26 cellular contexts compared by ENCODE assay signal in the genomic region with DNA sequence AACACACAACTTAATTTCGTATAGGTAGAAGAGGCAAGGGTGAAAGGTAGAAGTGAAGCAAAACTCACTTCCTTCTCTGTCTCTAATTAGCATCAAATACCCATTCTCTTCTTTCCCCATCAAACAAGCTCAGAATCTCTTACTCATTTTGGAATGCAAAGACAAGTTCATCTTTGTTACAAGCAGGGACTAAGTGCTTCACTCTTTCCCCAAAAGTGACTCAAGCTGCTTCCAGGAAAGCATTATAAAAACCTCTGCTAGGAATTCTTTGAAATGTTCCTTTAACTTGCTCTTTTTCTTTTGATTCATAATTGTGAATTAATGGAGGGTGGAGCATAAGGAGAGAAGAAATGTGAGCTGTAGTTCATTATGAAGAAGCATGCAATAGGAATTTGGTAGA.
DNase-seq lines count a peak whose midpoint lies in the region; ATAC-seq, FAIRE-seq and TF ChIP-seq lines count a peak whose summit lies in the region.
"Had no signal": no experiment of that assay in that cellular context is flagged by ENCODE, and none has a peak within 500 bp of the region (broad histone marks: within the 10 kb centered on the region; RNA-seq: fewer than 3 reads in every experiment).

No MANE protein-coding gene starts in this region.

- H3K36me3 Mint-ChIP-seq in astrocyte (ENCODE audit: low read depth, unreplicated experiment): peaks cover 9% of the 10 kb centered on the region

- TF ChIP-seq CTCF in astrocyte (IDR thresholded peaks at IDR 0.05; ENCODE audit: insufficient read depth, low read depth, low read length): no peak
- TF ChIP-seq CTCF in fibroblast of the aortic adventitia (IDR thresholded peaks at IDR 0.05; ENCODE audit: insufficient read depth, low read length): no peak
- TF ChIP-seq CTCF in hepatocyte (IDR thresholded peaks at IDR 0.05; ENCODE audit: poor library complexity): no peak

- H3K9ac ChIP-seq in SK-N-MC (ENCODE audit: insufficient read length) (no peak overlapping the region), astrocyte (ENCODE audit: low read length) (no peak overlapping the region)
- H3K9ac ChIP-seq: BLaER1 treated with 17β-estradiol and CSF1 and Interleukin-3, amounts not matched to agents 10 nM and 100 nM had no signal

- no peak overlapping the region for H3K4me2 ChIP-seq in astrocyte (ENCODE audit: low read length)
- no peak overlapping the region for H3K4me2 ChIP-seq in hepatocyte
- H3K4me2 ChIP-seq: A549; BLaER1 treated with 17β-estradiol and CSF1 and Interleukin-3, amounts not matched to agents 10 nM and 100 nM; PC-9 had no signal

- H3K27ac ChIP-seq in SK-N-MC (peak overlapping the region; percentile 23; the same call in 1 of the 2 replicates), astrocyte (ENCODE audit: low read depth, low read length) (no peak overlapping the region), hepatocyte (no peak overlapping the region)
- H3K27ac ChIP-seq: A549; BLaER1 treated with 17β-estradiol and CSF1 and Interleukin-3, amounts not matched to agents 10 nM and 100 nM; PC-9; SJCRH30 had no signal

- no peaks in the 10 kb centered on the region for H3K4me1 ChIP-seq in astrocyte (ENCODE audit: insufficient read depth, low read length)
- peaks cover 5% of the 10 kb centered on the region for H3K4me1 ChIP-seq in hepatocyte (ENCODE audit: insufficient read depth)
- H3K4me1 ChIP-seq: A549; BLaER1 treated with 17β-estradiol and CSF1 and Interleukin-3, amounts not matched to agents 10 nM and 100 nM; HAP-1; SJCRH30 had no signal

- H3K4me1 Mint-ChIP-seq in astrocyte (ENCODE audit: low read depth, unreplicated experiment): no peaks in the 10 kb centered on the region

- H3K79me2 ChIP-seq in astrocyte (ENCODE audit: insufficient read depth, low read length): no peaks in the 10 kb centered on the region
- no peaks in the 10 kb centered on the region for H3K79me2 ChIP-seq in hepatocyte

- no peak for DNase-seq in SK-N-MC (ENCODE audit: low read depth, low spot score)
- peak; percentile 64 for DNase-seq in astrocyte (ENCODE audit: low read depth)
- peak; percentile 2 for DNase-seq in fibroblast of the aortic adventitia (ENCODE audit: low read depth)
- DNase-seq in stromal cell of bone marrow (ENCODE audit: low read depth): peak; percentile 25
- DNase-seq in hepatocyte (ENCODE audit: low spot score): no peak
- DNase-seq in left lobe of liver (ENCODE audit: low spot score): no peak
- no peak for DNase-seq in T1000 (lab: John Stamatoyannopoulos, UW)
- DNase-seq: AML-193; CD4-positive, alpha-beta T cell; COR-L47; DMS53; GOT3; HFFc6; IMR-90; KG1; MG63; NCI-H2029; NCI-H446 treated with DMSO at 0.1 percent for 48 hours; NCI-H526; NCI-H82; SJCRH30 had no signal

- no peak for FAIRE-seq in astrocyte (lab: Jason Lieb, UNC)
- FAIRE-seq: A549 had no signal

- H3K4me3 ChIP-seq in SK-N-MC (no peak overlapping the region), astrocyte (ENCODE audit: insufficient read depth, low read depth, low read length) (no peak overlapping the region), fibroblast of the aortic adventitia (ENCODE audit: low read depth, low read length) (no peak overlapping the region), hepatocyte (no peak overlapping the region)
- H3K4me3 ChIP-seq: A549; BLaER1 treated with 17β-estradiol and CSF1 and Interleukin-3, amounts not matched to agents 10 nM and 100 nM; HAP-1; MG63; PC-9; SJCRH30 had no signal

- no peak overlapping the region for H3K27ac Mint-ChIP-seq in astrocyte (ENCODE audit: unreplicated experiment)
- H3K27ac Mint-ChIP-seq: CD4-positive, alpha-beta T cell; HFFc6 had no signal

- no peak overlapping the region for H3K4me3 Mint-ChIP-seq in astrocyte (ENCODE audit: unreplicated experiment)
- H3K4me3 Mint-ChIP-seq: CD4-positive, alpha-beta T cell; HFFc6 had no signal

- no peaks in the 10 kb centered on the region for H3K9me3 Mint-ChIP-seq in astrocyte (ENCODE audit: unreplicated experiment)
- H3K9me3 Mint-ChIP-seq: CD4-positive, alpha-beta T cell; HFFc6 had no signal

- 92% methylated on average over 1 of the region's 1 CpG for WGBS in hepatocyte (ENCODE audit: low lambda C conversion rate, missing lambda C conversion rate)

- no peaks in the 10 kb centered on the region for H3K9me2 ChIP-seq in hepatocyte (replicated peaks; ENCODE audit: insufficient read depth)

- H3K9me3 ChIP-seq in SK-N-MC (ENCODE audit: low read depth, low read length) (no peaks in the 10 kb centered on the region), astrocyte (ENCODE audit: insufficient read depth, low read depth, low read length) (no peaks in the 10 kb centered on the region), hepatocyte (ENCODE audit: low read depth) (no peaks in the 10 kb centered on the region)
- H3K9me3 ChIP-seq: A549, HAP-1, MG63, SJCRH30 had no signal

- no peaks in the 10 kb centered on the region for H3K27me3 Mint-ChIP-seq in astrocyte (ENCODE audit: low read depth, unreplicated experiment)
- H3K27me3 Mint-ChIP-seq: CD4-positive, alpha-beta T cell had no signal

- H3K36me3 ChIP-seq in SK-N-MC (ENCODE audit: insufficient read depth, low read length): peaks cover 99% of the 10 kb centered on the region
- no peaks in the 10 kb centered on the region for H3K36me3 ChIP-seq in astrocyte (ENCODE audit: insufficient read depth, low read length)
- no peaks in the 10 kb centered on the region for H3K36me3 ChIP-seq in hepatocyte (replicated peaks; ENCODE audit: insufficient read depth, low read depth)
- H3K36me3 ChIP-seq: HAP-1, MG63 had no signal

- ATAC-seq in left lobe of liver: no peak
- ATAC-seq: A549, Right ventricle myocardium inferior had no signal

- H3K27me3 ChIP-seq in astrocyte (ENCODE audit: insufficient read depth, low read length) (no peaks in the 10 kb centered on the region), hepatocyte (no peaks in the 10 kb centered on the region)
- H3K27me3 ChIP-seq: BLaER1 treated with 17β-estradiol and CSF1 and Interleukin-3, amounts not matched to agents 10 nM and 100 nM; SJCRH30 had no signal

- H4K20me1 ChIP-seq in astrocyte (ENCODE audit: insufficient read depth, low read length) (no peaks in the 10 kb centered on the region), hepatocyte (ENCODE audit: insufficient read depth, poor library complexity, severe bottlenecking) (no peaks in the 10 kb centered on the region)

- H2AFZ ChIP-seq in astrocyte (ENCODE audit: low read depth, low read length) (no peak overlapping the region), hepatocyte (no peak overlapping the region)
- H2AFZ ChIP-seq: PC-9 had no signal

Comparison
In these comparisons a context has a peak if more than half of its experiments do, and no peak if none do; other contexts are left out.
1. DNase-seq: peak in astrocyte (single experiment), fibroblast of the aortic adventitia (single experiment) and stromal cell of bone marrow (single experiment); none in SK-N-MC (single experiment), hepatocyte (single experiment), left lobe of liver (single experiment) and T1000 (single experiment).